1 cellular context compared by ENCODE assay signal in genomic region chr5:120510994-120511686, GRCh38.
TF ChIP-seq lines count a peak whose summit lies in the region.

No MANE protein-coding gene starts in this region.

TF ChIP-seq in GM23338, 12 proteins besides CTCF, POLR2A, EP300 and RAD21 (continued from another document):
- TF ChIP-seq ETS1 (IDR thresholded peaks at IDR 0.05), result no peak
- TF ChIP-seq ZNF331 (CRISPR knock-in tag; IDR thresholded peaks at IDR 0.05; ENCODE audit: low read depth), result no peak
- TF ChIP-seq EZH2 (IDR thresholded peaks at IDR 0.05; ENCODE audit: low read depth, unreplicated experiment), result no peak
- TF ChIP-seq ZNF462 (CRISPR knock-in tag; IDR thresholded peaks at IDR 0.05), result no peak
- no peak for TF ChIP-seq REST (IDR thresholded peaks at IDR 0.05; ENCODE audit: unreplicated experiment)
